ENCODE assay signal across 8 cellular contexts in genomic region chr14:89164168-89165074, GRCh38.
DNase-seq lines count a peak whose midpoint lies in the region; ATAC-seq and TF ChIP-seq lines count a peak whose summit lies in the region.

No MANE protein-coding gene starts in this region.

- TF ChIP-seq CTCF in GM20000 (IDR thresholded peaks at IDR 0.05; ENCODE audit: extremely low read depth, missing control alignments), result no peak

- ATAC-seq in HG03558 (IDR thresholded peaks at IDR 0.05; ENCODE audit: extremely low read depth, unreplicated experiment) (peak; percentile 25), left lobe of liver (peak; percentile 11)

- DNase-seq in CMK (ENCODE audit: low read depth), result peak; percentile 38
- DNase-seq in GM20000 (ENCODE audit: low spot score), result peak; percentile 34
- no peak for DNase-seq in left lobe of liver (ENCODE audit: low spot score)
- DNase-seq in dermis blood vessel endothelial cell, result no peak
- no peak for DNase-seq in kidney glomerular epithelial cell (lab: John Stamatoyannopoulos, UW)
- DNase-seq in AG08396 (ENCODE audit: low spot score), result no peak
- DNase-seq in NCI-H526 (lab: John Stamatoyannopoulos, UW), result no peak

Comparison
In these comparisons a context has a peak if more than half of its experiments do, and no peak if none do; other contexts are left out.
1. DNase-seq: peak in CMK (single experiment) and GM20000 (single experiment); none in left lobe of liver (single experiment), dermis blood vessel endothelial cell (single experiment), kidney glomerular epithelial cell (single experiment), AG08396 (single experiment) and NCI-H526 (0 of 2).